16 cellular contexts compared by ENCODE assay signal in genomic region chr12:129903956-129904769, GRCh38. TPM values are rescaled to one million over a fixed set of nuclear protein-coding genes. Genes with fewer than 3 reads are reported as not detected.
A peak's percentile ranks its signal among the peaks of the same experiment; 100 is the strongest.
DNase-seq lines count a peak whose midpoint lies in the region; ATAC-seq and TF ChIP-seq lines count a peak whose summit lies in the region.
"Had no signal": no experiment of that assay in that cellular context is flagged by ENCODE, and none has a peak within 500 bp of the region (broad histone marks: within the 10 kb centered on the region; RNA-seq: fewer than 3 reads in every experiment).

TMEM132D (minus strand) TSS chr12:129904025.

- H3K4me3 ChIP-seq in mesendoderm (ENCODE audit: low read length) (peak within 1 kb of the TSS; percentile 60), upper lobe of right lung (no peak within 1 kb of the TSS), tibial artery (no peak within 1 kb of the TSS)
- H3K4me3 ChIP-seq: colonic mucosa, MG63 had no signal

- H3K79me1 ChIP-seq in mesendoderm (ENCODE audit: low read length): peaks cover 5% of the 10 kb centered on the region

- ATAC-seq in upper lobe of right lung (peak; percentile 12), HG03025 (IDR thresholded peaks at IDR 0.05; ENCODE audit: low FRiP score, unreplicated experiment) (no peak)
- ATAC-seq: left colon had no signal

- H3K23ac ChIP-seq in mesendoderm (ENCODE audit: low read length): peak within 1 kb of the TSS; percentile 85

- intact Hi-C loops in upper lobe of right lung (cut with DNase I): no loop called here
- intact Hi-C loops in tibial artery (cut with DNase I; ENCODE audit: low total_unique reads): no loop called here

- peak; percentile 88 for DNase-seq in NCI-H748 (lab: John Stamatoyannopoulos, UW; ENCODE audit: unreplicated experiment)
- DNase-seq in NCI-H748 treated with DMSO at 0.1 percent for 48 hours (lab: John Stamatoyannopoulos, UW): no peak
- DNase-seq in mesendoderm: peak; percentile 81
- DNase-seq in upper lobe of right lung: no peak
- DNase-seq in tibial artery: no peak
- no peak for DNase-seq in NCI-H1694 (lab: John Stamatoyannopoulos, UW)
- DNase-seq: activated naive CD4-positive, alpha-beta T cell treated with anti-CD3 and anti-CD28 coated beads for 36 hours; Calu3; colonic mucosa; left colon; MG63; NCI-H2171 treated with DMSO at 0.1 percent for 48 hours; stimulated activated CD4-positive, alpha-beta T cell treated with anti-CD3 and anti-CD28 coated beads, Interleukin-15, amount 100 ng/mL, for 24 hours had no signal

- peak within 1 kb of the TSS; percentile 93 for H3K4ac ChIP-seq in mesendoderm (ENCODE audit: low read depth, low read length)

- H3K79me2 ChIP-seq in mesendoderm (ENCODE audit: control insufficient read depth, insufficient read depth, low read length): peaks cover 7% of the 10 kb centered on the region

- H3K9me3 ChIP-seq in upper lobe of right lung: no peaks in the 10 kb centered on the region
- H3K9me3 ChIP-seq in tibial artery: no peaks in the 10 kb centered on the region
- H3K9me3 ChIP-seq: colonic mucosa, MG63 had no signal

- H3K27me3 ChIP-seq in mesendoderm (ENCODE audit: insufficient read depth, low read length, poor library complexity): peaks cover 4% of the 10 kb centered on the region
- H3K27me3 ChIP-seq in upper lobe of right lung: peaks cover 37% of the 10 kb centered on the region
- peaks cover 0 to 27% of the 10 kb centered on the region in 2 donors for H3K27me3 ChIP-seq in tibial artery

- no peak within 1 kb of the TSS for H2BK15ac ChIP-seq in mesendoderm (replicated peaks; ENCODE audit: low read depth)

- H2BK5ac ChIP-seq in mesendoderm (ENCODE audit: low read length): no peak within 1 kb of the TSS

- H4K5ac ChIP-seq in mesendoderm (ENCODE audit: low read length): no peak within 1 kb of the TSS

- peak within 1 kb of the TSS; percentile 81 for H3K9ac ChIP-seq in mesendoderm (ENCODE audit: low read length)

- no peak within 1 kb of the TSS for H2AK5ac ChIP-seq in mesendoderm (ENCODE audit: low read length)

- WGBS in mesendoderm (ENCODE audit: extremely low coverage, insufficient coverage, low lambda C conversion rate): no CpG with 5 or more reads among the region's 75 CpGs

- TF ChIP-seq CTCF in upper lobe of right lung (IDR thresholded peaks at IDR 0.05) (no peak), tibial artery (IDR thresholded peaks at IDR 0.05) (no peak)

- H3K56ac ChIP-seq in mesendoderm (ENCODE audit: low read length): peak within 1 kb of the TSS; percentile 89

- no peaks in the 10 kb centered on the region for H3K36me3 ChIP-seq in mesendoderm (ENCODE audit: control insufficient read depth, insufficient read depth, low read length)
- no peaks in the 10 kb centered on the region for H3K36me3 ChIP-seq in upper lobe of right lung
- no peaks in the 10 kb centered on the region for H3K36me3 ChIP-seq in tibial artery
- H3K36me3 ChIP-seq: colonic mucosa, MG63 had no signal

- H3K4me2 ChIP-seq in mesendoderm (ENCODE audit: low read length): peak within 1 kb of the TSS; percentile 87

- peak within 1 kb of the TSS; percentile 51 for H2BK120ac ChIP-seq in mesendoderm (ENCODE audit: low read depth, low read length)

- H4K8ac ChIP-seq in mesendoderm (ENCODE audit: low read depth, low read length): no peak within 1 kb of the TSS

- peak within 1 kb of the TSS; percentile 39 for H3K27ac ChIP-seq in cingulate gyrus (ENCODE audit: low read depth, low read length)
- H3K27ac ChIP-seq in mesendoderm (ENCODE audit: low read depth, low read length): no peak within 1 kb of the TSS
- H3K27ac ChIP-seq in upper lobe of right lung: no peak within 1 kb of the TSS
- H3K27ac ChIP-seq in tibial artery: no peak within 1 kb of the TSS
- H3K27ac ChIP-seq: colonic mucosa had no signal

- peak within 1 kb of the TSS; percentile 94 for H3K18ac ChIP-seq in mesendoderm (ENCODE audit: low read length)

- no peaks in the 10 kb centered on the region for H3K4me1 ChIP-seq in mesendoderm (ENCODE audit: control insufficient read depth, low read depth, low read length)
- H3K4me1 ChIP-seq in upper lobe of right lung: no peaks in the 10 kb centered on the region
- no peaks in the 10 kb centered on the region for H3K4me1 ChIP-seq in tibial artery
- H3K4me1 ChIP-seq: colonic mucosa had no signal

RNA-seq across cellular contexts. Expression of gene TMEM132D, which starts in this region (rescaled TPM):
- polyA plus RNA-seq in mesendoderm (2013, experiment 1 of 2): 3.6 TPM
- polyA plus RNA-seq in mesendoderm (2013, experiment 2 of 2): 3.7 TPM
- total RNA-seq in upper lobe of right lung: 1.0 TPM
- total RNA-seq: activated naive CD4-positive, alpha-beta T cell treated with anti-CD3 and anti-CD28 coated beads for 36 hours; Calu3; ureter had no signal

Comparison
In these comparisons a context has a peak if more than half of its experiments do, and no peak if none do; other contexts are left out.
1. DNase-seq: peak in NCI-H748 (single experiment) and mesendoderm (single experiment); none in NCI-H748 treated with DMSO at 0.1 percent for 48 hours (single experiment), upper lobe of right lung (single experiment), tibial artery (0 of 2) and NCI-H1694 (single experiment).